In genomic region chrX:19585370-19586082, GRCh38 we compare ENCODE assay signal across 17 cellular contexts.
A peak's percentile ranks its signal among the peaks of the same experiment; 100 is the strongest.
DNase-seq lines count a peak whose midpoint lies in the region; FAIRE-seq and TF ChIP-seq lines count a peak whose summit lies in the region.
"Had no signal": no experiment of that assay in that cellular context is flagged by ENCODE, and none has a peak within 500 bp of the region (broad histone marks: within the 10 kb centered on the region; RNA-seq: fewer than 3 reads in every experiment).

No MANE protein-coding gene starts in this region.

- CTCF ChIA-PET in MCF 10A (lab: Yijun Ruan, JAX): no interaction called here

- H2BK5ac ChIP-seq in trophoblast cell (ENCODE audit: low read depth, low read length, poor library complexity): no peak overlapping the region

- no peaks in the 10 kb centered on the region for H3K79me2 ChIP-seq in trophoblast cell (ENCODE audit: control insufficient read depth, insufficient read depth, low read length, poor library complexity)

- no peak overlapping the region for H4K8ac ChIP-seq in trophoblast cell (ENCODE audit: low read depth, low read length)

- H3K4ac ChIP-seq in trophoblast cell (ENCODE audit: low read depth, low read length): no peak overlapping the region

- H2BK12ac ChIP-seq in trophoblast cell (ENCODE audit: low read length): no peak overlapping the region

- no peak overlapping the region for H4K12ac ChIP-seq in trophoblast cell (ENCODE audit: low read depth, low read length)

- no CpG with 5 or more reads among the region's 12 CpGs for WGBS in trophoblast cell (ENCODE audit: extremely low coverage, insufficient coverage, insufficient read length)

- peaks cover 22 to 27% of the 10 kb centered on the region in 2 experiments for H3K36me3 ChIP-seq in trophoblast cell (ENCODE audit: control insufficient read depth in 1 of 2, insufficient read depth in 2 of 2, low read length in 2 of 2)

- H3K4me3 ChIP-seq in trophoblast cell (ENCODE audit: low read depth, low read length): no peak overlapping the region
- H3K4me3 ChIP-seq: A549 had no signal

- H3K27me3 Mint-ChIP-seq in MCF 10A (ENCODE audit: insufficient read depth, unreplicated experiment): peaks cover 22% of the 10 kb centered on the region
- no peaks in the 10 kb centered on the region for H3K27me3 Mint-ChIP-seq in glutamatergic neuron (ENCODE audit: unreplicated experiment)
- H3K27me3 Mint-ChIP-seq in immature natural killer cell (ENCODE audit: low read depth in 3 of 3): peaks cover 6 to 14% (median 9%) of the 10 kb centered on the region in 3 donors

- H3K14ac ChIP-seq in trophoblast cell (ENCODE audit: low read length): no peak overlapping the region

- POLR2A ChIA-PET in MCF 10A (lab: Yijun Ruan, JAX): interaction anchor here (0.7 kb wide), 1 partner anchor 19 kb away, joined by 3 read pairs; no protein-coding TSS in a partner anchor

- H3K4me3 Mint-ChIP-seq in MCF 10A (ENCODE audit: unreplicated experiment) (no peak overlapping the region), glutamatergic neuron (ENCODE audit: unreplicated experiment) (no peak overlapping the region), immature natural killer cell (no peak overlapping the region)
- H3K4me3 Mint-ChIP-seq: HFFc6 had no signal

- intact Hi-C loops in MCF 10A (cut with micrococcal nuclease): no loop called here

- no peak overlapping the region for H2AK5ac ChIP-seq in trophoblast cell (ENCODE audit: low read length)

- H3K23ac ChIP-seq in trophoblast cell (ENCODE audit: low read length): no peak overlapping the region

- no peak overlapping the region for H3K4me2 ChIP-seq in trophoblast cell (ENCODE audit: low read length)
- H3K4me2 ChIP-seq: A549, KMS-11 had no signal

- no peaks in the 10 kb centered on the region for H3K79me1 ChIP-seq in trophoblast cell (ENCODE audit: low read length)

- no peaks in the 10 kb centered on the region for H3K27me3 ChIP-seq in trophoblast cell (ENCODE audit: insufficient read depth, low read length)

- no peak overlapping the region for H2BK120ac ChIP-seq in trophoblast cell (ENCODE audit: insufficient read depth, low read length, poor library complexity)

- H3K27ac Mint-ChIP-seq in MCF 10A (ENCODE audit: low read depth, unreplicated experiment) (no peak overlapping the region), glutamatergic neuron (ENCODE audit: unreplicated experiment) (no peak overlapping the region), immature natural killer cell (no peak overlapping the region)
- H3K27ac Mint-ChIP-seq: HFFc6 had no signal

- no peak overlapping the region for H2AFZ ChIP-seq in trophoblast cell (ENCODE audit: insufficient read depth, low read length, poor library complexity)

- H3K4me1 ChIP-seq in trophoblast cell (ENCODE audit: control insufficient read depth in 1 of 2, insufficient read depth in 2 of 2, low read length in 2 of 2): peaks cover 6 to 19% of the 10 kb centered on the region in 2 experiments

- H3K9ac ChIP-seq in trophoblast cell (ENCODE audit: low read length): no peak overlapping the region
- H3K9ac ChIP-seq: KMS-11 had no signal

- peak overlapping the region; percentile 54 for H3K27ac ChIP-seq in trophoblast cell (ENCODE audit: low read depth, low read length)
- H3K27ac ChIP-seq: A549, KMS-11 had no signal

- no peak for FAIRE-seq in HTR-8/SVneo (lab: Jason Lieb, UNC)
- FAIRE-seq: H54 had no signal

- no TSS peak for BruUV-seq in MCF 10A (replicated peaks; lab: Mats Ljungman, UMichigan)

- no peaks in the 10 kb centered on the region for H3K4me1 Mint-ChIP-seq in MCF 10A (ENCODE audit: insufficient read depth, unreplicated experiment)
- H3K4me1 Mint-ChIP-seq in glutamatergic neuron (ENCODE audit: low read depth, unreplicated experiment): no peaks in the 10 kb centered on the region
- peaks cover 0 to 4% of the 10 kb centered on the region in 2 donors for H3K4me1 Mint-ChIP-seq in immature natural killer cell

- no peaks in the 10 kb centered on the region for H3K9me3 ChIP-seq in trophoblast cell (ENCODE audit: insufficient read depth, low read depth, low read length)
- H3K9me3 ChIP-seq: A549 had no signal

- no peak overlapping the region for H4K91ac ChIP-seq in trophoblast cell (ENCODE audit: low read depth, low read length)

- no peaks in the 10 kb centered on the region for H3K9me3 Mint-ChIP-seq in MCF 10A (ENCODE audit: unreplicated experiment)
- no peaks in the 10 kb centered on the region for H3K9me3 Mint-ChIP-seq in glutamatergic neuron (ENCODE audit: unreplicated experiment)
- H3K9me3 Mint-ChIP-seq in immature natural killer cell: no peaks in the 10 kb centered on the region
- H3K9me3 Mint-ChIP-seq: HFFc6 had no signal

- no peak overlapping the region for H3K18ac ChIP-seq in trophoblast cell (ENCODE audit: low read length)

- peak; percentile 7 to 61 for DNase-seq in T47D (ENCODE audit: low read depth in 1 of 2, low spot score in 1 of 2)
- no peak for DNase-seq in MCF 10A (ENCODE audit: unreplicated experiment)
- DNase-seq in iPS-NIHi11 (ENCODE audit: low spot score): peak; percentile 21
- peak; percentile 76 to 84 for DNase-seq in trophoblast cell
- no peak for DNase-seq in HTR-8/SVneo (ENCODE audit: insufficient read length, low spot score)
- no peak for DNase-seq in glutamatergic neuron
- no peak for DNase-seq in immature natural killer cell
- DNase-seq: C1 segment of cervical spinal cord, DMS 273 treated with DMSO at 0.1 percent for 48 hours, HFFc6, NCI-H1092, NCI-H146, NCI-H2081, NCI-H524 had no signal

- in situ Hi-C loops in T47D (cut with HindIII; ENCODE audit: low pct_unique_long_range_greater_than_20kb, low sequenced_read_pairs): no loop called here

- TF ChIP-seq CTCF in MCF 10A (IDR thresholded peaks at IDR 0.05; ENCODE audit: unreplicated experiment): no peak
- TF ChIP-seq CTCF in glutamatergic neuron (IDR thresholded peaks at IDR 0.05; ENCODE audit: partially characterized antibody, unreplicated experiment): no peak

- H3K36me3 Mint-ChIP-seq in MCF 10A (ENCODE audit: insufficient read depth, unreplicated experiment) (peaks cover 13% of the 10 kb centered on the region), glutamatergic neuron (ENCODE audit: unreplicated experiment) (no peaks in the 10 kb centered on the region), immature natural killer cell (peaks cover 0 to 3% (median 3%) of the 10 kb centered on the region in 3 donors)

Comparison
In these comparisons a context has a peak if more than half of its experiments do, and no peak if none do; other contexts are left out.
1. DNase-seq: peak in T47D (2 of 2), iPS-NIHi11 (single experiment) and trophoblast cell (2 of 2); none in MCF 10A (single experiment), HTR-8/SVneo (single experiment), glutamatergic neuron (single experiment) and immature natural killer cell (0 of 3).